8 cellular contexts compared by ENCODE assay signal in genomic region chr5:100840364-100840763, GRCh38.
A peak's percentile ranks its signal among the peaks of the same experiment; 100 is the strongest.
DNase-seq lines count a peak whose midpoint lies in the region; ATAC-seq and TF ChIP-seq lines count a peak whose summit lies in the region.

No MANE protein-coding gene starts in this region.

- TF ChIP-seq CTCF in GM23338 (conservative IDR thresholded peaks at IDR 0.05; ENCODE audit: low read depth in 2 of 2): no peak
- no peak for TF ChIP-seq CTCF in NB4 (IDR thresholded peaks at IDR 0.05; ENCODE audit: low read depth, low read length)
- TF ChIP-seq CTCF in sigmoid colon (IDR thresholded peaks at IDR 0.05): no peak
- TF ChIP-seq CTCF in gastrocnemius medialis (IDR thresholded peaks at IDR 0.05 in 4 of 5, conservative IDR thresholded peaks at IDR 0.05 in 1 of 5): no peak

- H4K20me1 ChIP-seq in GM23338 (replicated peaks; ENCODE audit: insufficient read depth): no peaks in the 10 kb centered on the region

- H3K4me3 Mint-ChIP-seq in GM23338: no peak overlapping the region
- H3K4me3 Mint-ChIP-seq in central memory CD8-positive, alpha-beta T cell: no peak overlapping the region

- peak overlapping the region; percentile 27; the same call in 1 of the 2 replicates for H3K27ac Mint-ChIP-seq in GM23338
- H3K27ac Mint-ChIP-seq in central memory CD8-positive, alpha-beta T cell (ENCODE audit: low read depth): peak overlapping the region; percentile 82

- H3K36me3 ChIP-seq in GM23338 (ENCODE audit: insufficient read depth): no peaks in the 10 kb centered on the region
- no peaks in the 10 kb centered on the region for H3K36me3 ChIP-seq in sigmoid colon
- no peaks in the 10 kb centered on the region for H3K36me3 ChIP-seq in gastrocnemius medialis

- intact Hi-C loops in sigmoid colon (cut with DNase I): no loop called here
- intact Hi-C loops in gastrocnemius medialis (cut with DNase I; ENCODE audit: low total_unique reads): no loop called here

- 51 to 84% methylated on average over 2 of the region's 2 CpGs for WGBS in sigmoid colon, 2 donors

- no peaks in the 10 kb centered on the region for H3K9me2 ChIP-seq in GM23338 (ENCODE audit: insufficient read depth)

- H3K27ac ChIP-seq in GM23338 (ENCODE audit: low read depth): no peak overlapping the region
- H3K27ac ChIP-seq in sigmoid colon: no peak overlapping the region
- peak overlapping the region in 2 of 4 donors; percentile 47 to 65 for H3K27ac ChIP-seq in gastrocnemius medialis

- no peaks in the 10 kb centered on the region for H3K27me3 Mint-ChIP-seq in GM23338 (ENCODE audit: insufficient read depth, low read depth, poor library complexity)
- H3K27me3 Mint-ChIP-seq in central memory CD8-positive, alpha-beta T cell: no peaks in the 10 kb centered on the region

- no peak for DNase-seq in GM23338 (ENCODE audit: low spot score)
- peak; percentile 77 for DNase-seq in NB4 (ENCODE audit: low read depth)
- DNase-seq in central memory CD8-positive, alpha-beta T cell (ENCODE audit: low spot score in 2 of 2): no peak
- no peak for DNase-seq in NCI-H446 treated with DMSO at 0.1 percent for 48 hours (lab: John Stamatoyannopoulos, UW)
- no peak for DNase-seq in NCI-H2081 treated with DMSO at 0.1 percent for 48 hours (lab: John Stamatoyannopoulos, UW)
- DNase-seq in sigmoid colon: no peak
- no peak for DNase-seq in gastrocnemius medialis

- in situ Hi-C loops in gastrocnemius medialis (cut with MboI; ENCODE audit: low sequenced_read_pairs in 4 of 4): no loop called here

- H3K4me1 Mint-ChIP-seq in GM23338: peaks cover 29% of the 10 kb centered on the region
- peaks cover 61% of the 10 kb centered on the region for H3K4me1 Mint-ChIP-seq in central memory CD8-positive, alpha-beta T cell

- H2AFZ ChIP-seq in GM23338: no peak overlapping the region

- peak overlapping the region; percentile 40; the same call in 1 of the 2 replicates for H3K4me2 ChIP-seq in GM23338

- ATAC-seq in GM18511 (IDR thresholded peaks at IDR 0.05; ENCODE audit: unreplicated experiment) (peak; percentile 82), GM23338 (no peak), gastrocnemius medialis (no peak)
- ATAC-seq in central memory CD8-positive, alpha-beta T cell (replicated peaks; ENCODE audit: extremely low read depth, poor library complexity, severe bottlenecking): peak; percentile 69

- H3K9me3 ChIP-seq in sigmoid colon: no peaks in the 10 kb centered on the region
- H3K9me3 ChIP-seq in gastrocnemius medialis: no peaks in the 10 kb centered on the region

- TF ChIP-seq POLR2A in NB4 (IDR thresholded peaks at IDR 0.05; ENCODE audit: extremely low read depth, insufficient read length) (no peak), sigmoid colon (IDR thresholded peaks at IDR 0.05) (no peak), gastrocnemius medialis (IDR thresholded peaks at IDR 0.05) (no peak)

- no peaks in the 10 kb centered on the region for H3K79me2 ChIP-seq in GM23338 (replicated peaks; ENCODE audit: insufficient read depth)

- no peaks in the 10 kb centered on the region for H3K9me3 Mint-ChIP-seq in GM23338
- no peaks in the 10 kb centered on the region for H3K9me3 Mint-ChIP-seq in central memory CD8-positive, alpha-beta T cell

- H3K36me3 Mint-ChIP-seq in GM23338 (ENCODE audit: low read depth): no peaks in the 10 kb centered on the region
- peaks cover 8% of the 10 kb centered on the region for H3K36me3 Mint-ChIP-seq in central memory CD8-positive, alpha-beta T cell (ENCODE audit: insufficient read depth)

- H3K27me3 ChIP-seq in GM23338 (ENCODE audit: insufficient read depth) (no peaks in the 10 kb centered on the region), sigmoid colon (no peaks in the 10 kb centered on the region), gastrocnemius medialis (no peaks in the 10 kb centered on the region)

- no peak for TF ChIP-seq EP300 in sigmoid colon (IDR thresholded peaks at IDR 0.05)

- no peaks in the 10 kb centered on the region for H3F3A ChIP-seq in GM23338 (replicated peaks; ENCODE audit: low read depth)

- H3K4me1 ChIP-seq in GM23338 (ENCODE audit: insufficient read depth) (peaks cover 17% of the 10 kb centered on the region), sigmoid colon (no peaks in the 10 kb centered on the region), gastrocnemius medialis (no peaks in the 10 kb centered on the region)

- H3K4me3 ChIP-seq in GM23338 (no peak overlapping the region), NB4 (ENCODE audit: low read depth, low read length) (no peak overlapping the region), sigmoid colon (no peak overlapping the region), gastrocnemius medialis (no peak overlapping the region)

TF ChIP-seq in GM23338, 12 proteins besides CTCF, POLR2A, EP300 and RAD21 (continues in another document):
- TF ChIP-seq EZH2phosphoT487 (IDR thresholded peaks at IDR 0.05; ENCODE audit: unreplicated experiment) (no peak), REST (IDR thresholded peaks at IDR 0.05; ENCODE audit: unreplicated experiment) (no peak), ZNF114 (CRISPR knock-in tag; IDR thresholded peaks at IDR 0.05) (no peak), CREB1 (CRISPR knock-in tag; IDR thresholded peaks at IDR 0.05; ENCODE audit: low read depth) (no peak), STAT1 (IDR thresholded peaks at IDR 0.05; ENCODE audit: unreplicated experiment) (no peak), JUNB (IDR thresholded peaks at IDR 0.05; ENCODE audit: unreplicated experiment) (no peak), EZH2 (IDR thresholded peaks at IDR 0.05; ENCODE audit: low read depth, unreplicated experiment) (no peak), ZNF331 (CRISPR knock-in tag; IDR thresholded peaks at IDR 0.05; ENCODE audit: low read depth) (no peak), NANOG (IDR thresholded peaks at IDR 0.05; ENCODE audit: borderline replicate concordance) (no peak)
- TF ChIP-seq, protein P1, sequence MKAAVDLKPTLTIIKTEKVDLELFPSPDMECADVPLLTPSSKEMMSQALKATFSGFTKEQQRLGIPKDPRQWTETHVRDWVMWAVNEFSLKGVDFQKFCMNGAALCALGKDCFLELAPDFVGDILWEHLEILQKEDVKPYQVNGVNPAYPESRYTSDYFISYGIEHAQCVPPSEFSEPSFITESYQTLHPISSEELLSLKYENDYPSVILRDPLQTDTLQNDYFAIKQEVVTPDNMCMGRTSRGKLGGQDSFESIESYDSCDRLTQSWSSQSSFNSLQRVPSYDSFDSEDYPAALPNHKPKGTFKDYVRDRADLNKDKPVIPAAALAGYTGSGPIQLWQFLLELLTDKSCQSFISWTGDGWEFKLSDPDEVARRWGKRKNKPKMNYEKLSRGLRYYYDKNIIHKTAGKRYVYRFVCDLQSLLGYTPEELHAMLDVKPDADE (IDR thresholded peaks at IDR 0.05): no peak

Comparison
In these comparisons a context has a peak if more than half of its experiments do, and no peak if none do; other contexts are left out.
1. ATAC-seq: peak in GM18511 (single experiment) and central memory CD8-positive, alpha-beta T cell (single experiment); none in GM23338 (single experiment) and gastrocnemius medialis (0 of 2).